In genomic region chr12:47353508-47353907, GRCh38 we compare ENCODE assay signal across 22 cellular contexts.
DNase-seq lines count a peak whose midpoint lies in the region; ATAC-seq, FAIRE-seq and TF ChIP-seq lines count a peak whose summit lies in the region.
"Had no signal": no experiment of that assay in that cellular context is flagged by ENCODE, and none has a peak within 500 bp of the region (broad histone marks: within the 10 kb centered on the region; RNA-seq: fewer than 3 reads in every experiment).

No MANE protein-coding gene starts in this region.

- no peak overlapping the region for H2AFZ ChIP-seq in astrocyte (ENCODE audit: low read depth, low read length)
- H2AFZ ChIP-seq: parathyroid adenoma had no signal

- no peaks in the 10 kb centered on the region for H4K20me1 ChIP-seq in astrocyte (ENCODE audit: insufficient read depth, low read length)

- no peak overlapping the region for H3K27ac ChIP-seq in astrocyte (ENCODE audit: low read depth, low read length)
- H3K27ac ChIP-seq: parathyroid adenoma had no signal

- H3K4me1 ChIP-seq in astrocyte (ENCODE audit: insufficient read depth, low read length): peaks cover 5% of the 10 kb centered on the region
- H3K4me1 ChIP-seq: parathyroid adenoma had no signal

- no peak overlapping the region for H3K4me2 ChIP-seq in astrocyte (ENCODE audit: low read length)

- H3K9ac ChIP-seq in astrocyte (ENCODE audit: low read length): no peak overlapping the region
- H3K9ac ChIP-seq: parathyroid adenoma had no signal

- H3K4me1 Mint-ChIP-seq in activated naive CD4-positive, alpha-beta T cell treated with anti-CD3 and anti-CD28 coated beads for 36 hours (ENCODE audit: low read depth): peaks cover 86% of the 10 kb centered on the region
- H3K4me1 Mint-ChIP-seq in T-helper 17 cell: peaks cover 27% of the 10 kb centered on the region
- H3K4me1 Mint-ChIP-seq in astrocyte (ENCODE audit: low read depth, unreplicated experiment): peaks cover 5% of the 10 kb centered on the region
- H3K4me1 Mint-ChIP-seq in stimulated activated naive B cell treated with anti-CD40 and anti-IgM and Interleukin-4, amounts not matched to agents 10 μg/mL and 1 μg/mL and 100 μg/mL, for 72 hours: peaks cover 40 to 75% of the 10 kb centered on the region in 2 donors
- H3K4me1 Mint-ChIP-seq in CD14-positive monocyte: peaks cover 54% of the 10 kb centered on the region

- ATAC-seq in T-helper 17 cell: no peak
- ATAC-seq in stimulated activated naive B cell treated with anti-CD40 and anti-IgM and Interleukin-4, amounts not matched to agents 10 μg/mL and 1 μg/mL and 100 μg/mL, for 72 hours (replicated peaks): no peak
- ATAC-seq: right cardiac atrium, Right ventricle myocardium inferior had no signal

- H3K4me3 Mint-ChIP-seq in activated naive CD4-positive, alpha-beta T cell treated with anti-CD3 and anti-CD28 coated beads for 36 hours: peak overlapping the region; percentile 67
- H3K4me3 Mint-ChIP-seq in T-helper 17 cell: no peak overlapping the region
- H3K4me3 Mint-ChIP-seq in astrocyte (ENCODE audit: unreplicated experiment): no peak overlapping the region
- peak overlapping the region; percentile 82 to 83 for H3K4me3 Mint-ChIP-seq in stimulated activated naive B cell treated with anti-CD40 and anti-IgM and Interleukin-4, amounts not matched to agents 10 μg/mL and 1 μg/mL and 100 μg/mL, for 72 hours
- H3K4me3 Mint-ChIP-seq in CD14-positive monocyte: no peak overlapping the region
- H3K4me3 Mint-ChIP-seq: H9, nephron had no signal

- H3K36me3 Mint-ChIP-seq in activated naive CD4-positive, alpha-beta T cell treated with anti-CD3 and anti-CD28 coated beads for 36 hours (ENCODE audit: low read depth): peaks cover 23% of the 10 kb centered on the region
- peaks cover 3% of the 10 kb centered on the region for H3K36me3 Mint-ChIP-seq in T-helper 17 cell (ENCODE audit: low read depth)
- no peaks in the 10 kb centered on the region for H3K36me3 Mint-ChIP-seq in astrocyte (ENCODE audit: low read depth, unreplicated experiment)
- H3K36me3 Mint-ChIP-seq in stimulated activated naive B cell treated with anti-CD40 and anti-IgM and Interleukin-4, amounts not matched to agents 10 μg/mL and 1 μg/mL and 100 μg/mL, for 72 hours: peaks cover 33 to 35% of the 10 kb centered on the region in 2 donors
- peaks cover 0 to 3% of the 10 kb centered on the region in 2 donors for H3K36me3 Mint-ChIP-seq in CD14-positive monocyte

- no peak for DNase-seq in activated naive CD4-positive, alpha-beta T cell treated with anti-CD3 and anti-CD28 coated beads for 36 hours
- no peak for DNase-seq in activated naive CD4-positive, alpha-beta T cell treated with Interleukin-2 at 50 U/mL for 16 hours
- DNase-seq in T-helper 17 cell (no peak), astrocyte (ENCODE audit: low read depth) (no peak), NCI-H2081 treated with DMSO at 0.1 percent for 48 hours (lab: John Stamatoyannopoulos, UW) (no peak), CD14-positive monocyte (ENCODE audit: low spot score) (no peak)
- DNase-seq in stimulated activated naive B cell treated with anti-CD40 and anti-IgM and Interleukin-4, amounts not matched to agents 10 μg/mL and 1 μg/mL and 100 μg/mL, for 72 hours: no peak
- DNase-seq: amniotic stem cell; DMS53; GF-D8; glutamatergic neuron; H9; kidney glomerular epithelial cell; mesendoderm; NCI-H1092; NCI-H2029; NCI-H446; right cardiac atrium; stimulated activated CD4-positive, alpha-beta T cell treated with anti-CD3 and anti-CD28 coated beads, Interleukin-4, amount 100 ng/mL, for 24 hours had no signal

- TF ChIP-seq CTCF in astrocyte (IDR thresholded peaks at IDR 0.05; ENCODE audit: insufficient read depth, low read depth, low read length): no peak
- TF ChIP-seq CTCF in CD14-positive monocyte (IDR thresholded peaks at IDR 0.05): no peak

- intact Hi-C loops in activated naive CD4-positive, alpha-beta T cell treated with anti-CD3 and anti-CD28 coated beads for 36 hours (cut with micrococcal nuclease): loop anchor here (5.0 to 10.0 kb wide), 3 partner anchors 354 to 1629 kb away; partner anchors contain the start of genes ARID2 and RPAP3
- intact Hi-C loops in CD14-positive monocyte (cut with micrococcal nuclease): loop anchor here (10.0 kb wide), 2 partner anchors 51 to 139 kb away; no protein-coding TSS in a partner anchor

- H3K27me3 Mint-ChIP-seq in activated naive CD4-positive, alpha-beta T cell treated with anti-CD3 and anti-CD28 coated beads for 36 hours (ENCODE audit: low read depth): no peaks in the 10 kb centered on the region
- H3K27me3 Mint-ChIP-seq in T-helper 17 cell (no peaks in the 10 kb centered on the region), astrocyte (ENCODE audit: low read depth, unreplicated experiment) (no peaks in the 10 kb centered on the region), CD14-positive monocyte (ENCODE audit: low read depth in 3 of 3) (peaks cover 0 to 3% (median 0%) of the 10 kb centered on the region in 3 donors)
- H3K27me3 Mint-ChIP-seq in stimulated activated naive B cell treated with anti-CD40 and anti-IgM and Interleukin-4, amounts not matched to agents 10 μg/mL and 1 μg/mL and 100 μg/mL, for 72 hours: no peaks in the 10 kb centered on the region

- peaks cover 2% of the 10 kb centered on the region for H3K9me3 Mint-ChIP-seq in activated naive CD4-positive, alpha-beta T cell treated with anti-CD3 and anti-CD28 coated beads for 36 hours
- H3K9me3 Mint-ChIP-seq in astrocyte (ENCODE audit: unreplicated experiment) (peaks cover 1% of the 10 kb centered on the region), CD14-positive monocyte (peaks cover 0 to 2% (median 0%) of the 10 kb centered on the region in 7 donors)
- peaks cover 14 to 22% of the 10 kb centered on the region in 2 donors for H3K9me3 Mint-ChIP-seq in stimulated activated naive B cell treated with anti-CD40 and anti-IgM and Interleukin-4, amounts not matched to agents 10 μg/mL and 1 μg/mL and 100 μg/mL, for 72 hours

- CTCF ChIA-PET in activated naive CD4-positive, alpha-beta T cell treated with anti-CD3 and anti-CD28 coated beads for 36 hours (lab: Charles Lee): interaction anchor here (0.6 to 0.8 kb wide), 3 partner anchors 61 to 321 kb away, joined by 3 to 4 read pairs (median 3); no protein-coding TSS in a partner anchor

- no peaks in the 10 kb centered on the region for H3K27me3 ChIP-seq in astrocyte (ENCODE audit: insufficient read depth, low read length)

- no peaks in the 10 kb centered on the region for H3K36me3 ChIP-seq in astrocyte (ENCODE audit: insufficient read depth, low read length)

- H3K79me2 ChIP-seq in astrocyte (ENCODE audit: insufficient read depth, low read length): no peaks in the 10 kb centered on the region
- H3K79me2 ChIP-seq: parathyroid adenoma had no signal

- H3K9me3 ChIP-seq in T-helper 17 cell (ENCODE audit: control insufficient read depth, low read length, poor library complexity, severe bottlenecking) (no peaks in the 10 kb centered on the region), astrocyte (ENCODE audit: insufficient read depth, low read depth, low read length) (no peaks in the 10 kb centered on the region)

- no peak for FAIRE-seq in astrocyte (lab: Jason Lieb, UNC)

- H3K27ac Mint-ChIP-seq in activated naive CD4-positive, alpha-beta T cell treated with anti-CD3 and anti-CD28 coated beads for 36 hours: peak overlapping the region; percentile 94
- H3K27ac Mint-ChIP-seq in T-helper 17 cell: peak overlapping the region; percentile 14
- H3K27ac Mint-ChIP-seq in astrocyte (ENCODE audit: unreplicated experiment): peak overlapping the region; percentile 21
- H3K27ac Mint-ChIP-seq in stimulated activated naive B cell treated with anti-CD40 and anti-IgM and Interleukin-4, amounts not matched to agents 10 μg/mL and 1 μg/mL and 100 μg/mL, for 72 hours: peak overlapping the region; percentile 94
- H3K27ac Mint-ChIP-seq in CD14-positive monocyte: peak overlapping the region in 3 of 7 donors; percentile 7 to 63 (median 58)
- H3K27ac Mint-ChIP-seq: H9, nephron had no signal

- H3K4me3 ChIP-seq in astrocyte (ENCODE audit: insufficient read depth, low read depth, low read length): no peak overlapping the region

Comparison
In these comparisons a context has a peak if more than half of its experiments do, and no peak if none do; other contexts are left out.
1. H3K4me3 Mint-ChIP-seq: peak in activated naive CD4-positive, alpha-beta T cell treated with anti-CD3 and anti-CD28 coated beads for 36 hours (single experiment) and stimulated activated naive B cell treated with anti-CD40 and anti-IgM and Interleukin-4, amounts not matched to agents 10 μg/mL and 1 μg/mL and 100 μg/mL, for 72 hours (2 of 2); none in T-helper 17 cell (single experiment), astrocyte (single experiment) and CD14-positive monocyte (0 of 2).